In genomic region chr9:87803623-87804345, GRCh38 we compare ENCODE assay signal across 1 cellular context.
A peak's percentile ranks its signal among the peaks of the same experiment; 100 is the strongest.
TF ChIP-seq lines count a peak whose summit lies in the region.

No MANE protein-coding gene starts in this region.

TF ChIP-seq in K562, 482 proteins besides CTCF, POLR2A, EP300 and RAD21 (continued from another document):
- TF ChIP-seq ZNF280A (IDR thresholded peaks at IDR 0.05; ENCODE audit: low read depth, partially characterized antibody) (no peak), TEAD4 (IDR thresholded peaks at IDR 0.05; ENCODE audit: low read length) (peak; percentile 97), TEAD4 (CRISPR knock-in tag; IDR thresholded peaks at IDR 0.05; ENCODE audit: borderline replicate concordance) (no peak), PHB2 (IDR thresholded peaks at IDR 0.05; ENCODE audit: low read depth) (peak; percentile 48; the same call in 1 of the 2 replicates), ZBTB43 (CRISPR knock-in tag; IDR thresholded peaks at IDR 0.05) (no peak), TRIM24 (IDR thresholded peaks at IDR 0.05) (peak; percentile 68 to 78; a peak in 3 of 4 replicates), TAL1 (IDR thresholded peaks at IDR 0.05) (peak; percentile 95), FOSL1 (tag; conservative IDR thresholded peaks at IDR 0.05) (0 out of 2 replicates have a peak, but pooled peaks have one; percentile 15), GTF2E2 (tag; IDR thresholded peaks at IDR 0.05) (no peak), ARID3B (CRISPR knock-in tag; IDR thresholded peaks at IDR 0.05; ENCODE audit: borderline replicate concordance) (no peak), TBL1XR1 (IDR thresholded peaks at IDR 0.05; ENCODE audit: low read length in 2 of 2) (peak in 1 of 2 experiments; percentile 61; a peak in 2 of 4 replicates), ZNF224 (CRISPR knock-in tag; IDR thresholded peaks at IDR 0.05) (no peak), ZNF24 (IDR thresholded peaks at IDR 0.05) (no peak), ZNF239 (CRISPR knock-in tag; IDR thresholded peaks at IDR 0.05) (no peak), GTF2A2 (tag; IDR thresholded peaks at IDR 0.05) (no peak), LEF1 (IDR thresholded peaks at IDR 0.05) (0 out of 2 replicates have a peak, but pooled peaks have one; percentile 25), PRPF4 (IDR thresholded peaks at IDR 0.05; ENCODE audit: insufficient read depth, low read depth, low read length, poor library complexity, severe bottlenecking) (no peak), JUN (IDR thresholded peaks at IDR 0.05; ENCODE audit: borderline replicate concordance, low read depth, low read length) (no peak), JUN (CRISPR knock-in tag; IDR thresholded peaks at IDR 0.05; ENCODE audit: borderline replicate concordance) (no peak), ARID2 (IDR thresholded peaks at IDR 0.05) (no peak), PPARD (CRISPR knock-in tag; IDR thresholded peaks at IDR 0.05) (no peak), ZMIZ1 (IDR thresholded peaks at IDR 0.05; ENCODE audit: low read depth in 2 of 2, low read length in 2 of 2) (peak in 1 of 2 experiments; percentile 84; a peak in 2 of 4 replicates), XRCC4 (IDR thresholded peaks at IDR 0.05; ENCODE audit: extremely low read depth, insufficient read depth, insufficient read length) (no peak), CBX8 (IDR thresholded peaks at IDR 0.05; ENCODE audit: borderline replicate concordance, extremely low read depth, low read depth, low read length, poor library complexity, severe bottlenecking) (no peak), FOXM1 (IDR thresholded peaks at IDR 0.05; ENCODE audit: low read depth) (peak; percentile 86), FOXM1 (CRISPR knock-in tag; IDR thresholded peaks at IDR 0.05; ENCODE audit: low read depth) (no peak), PTTG1 (tag; IDR thresholded peaks at IDR 0.05; ENCODE audit: low read depth) (no peak), TAF7 (tag; IDR thresholded peaks at IDR 0.05) (no peak), TCF7L2 (IDR thresholded peaks at IDR 0.05; ENCODE audit: low read depth, low read length) (no peak), FIP1L1 (IDR thresholded peaks at IDR 0.05; ENCODE audit: low read depth, low read length, poor library complexity, severe bottlenecking) (no peak), ZZZ3 (IDR thresholded peaks at IDR 0.05) (no peak)
TF ChIP-seq in K562: peak in this region for 72.
